Comparison of ENCODE assay signal across 29 cellular contexts in genomic region chr11:72260574-72260973, GRCh38. TPM values are rescaled to one million over a fixed set of nuclear protein-coding genes. Genes with fewer than 3 reads are reported as not detected.
"Had no signal": no experiment of that assay in that cellular context is flagged by ENCODE, and none has a peak within 500 bp of the region (broad histone marks: within the 10 kb centered on the region; RNA-seq: fewer than 3 reads in every experiment).

No MANE protein-coding gene starts in this region.

- H3K27ac ChIP-seq: neural progenitor cell, ovary, parathyroid adenoma, psoas muscle, right lobe of liver, sigmoid colon, spleen, suprapubic skin, testis, tibial artery, transverse colon, upper lobe of right lung, uterus had no signal

- ATAC-seq: naive thymus-derived CD8-positive, alpha-beta T cell; natural killer cell treated with Interleukin-12 subunit alpha and Interleukin-12 subunit beta and Interleukin-15 and Interleukin-18, amount 100 ng/mL, for 72 hours; psoas muscle; right cardiac atrium; right lobe of liver; stimulated activated memory B cell treated with anti-CD40 and anti-IgM and Interleukin-4, amounts not matched to agents 10 μg/mL and 1 μg/mL and 100 μg/mL, for 72 hours; stimulated activated naive CD8-positive, alpha-beta T cell treated with anti-CD3 and anti-CD28 coated beads, Interleukin-15, amount 100 ng/mL, for 72 hours; stimulated activated naive CD8-positive, alpha-beta T cell treated with anti-CD3 and anti-CD28 coated beads, Interleukin-15, Interleukin-2, amounts not matched to agents 100 U/mL and 50 U/mL, for 24 hours; upper lobe of right lung had no signal

- H3K36me3 ChIP-seq: neural progenitor cell, ovary, right lobe of liver, sigmoid colon, spleen, suprapubic skin, tibial artery, transverse colon, upper lobe of right lung, uterus had no signal

- H3K27me3 ChIP-seq: neural progenitor cell, ovary, right lobe of liver, sigmoid colon, suprapubic skin, testis, uterus had no signal

- H3K79me2 ChIP-seq: parathyroid adenoma had no signal

- H3K9me3 ChIP-seq: ovary, psoas muscle, right lobe of liver, sigmoid colon, spleen, suprapubic skin, testis, tibial artery, transverse colon, upper lobe of right lung, uterus had no signal

- H3K9ac ChIP-seq: neural progenitor cell, parathyroid adenoma had no signal

- H3K4me1 ChIP-seq: neural progenitor cell, parathyroid adenoma, psoas muscle, right lobe of liver, sigmoid colon, spleen, suprapubic skin, testis, tibial artery, transverse colon, upper lobe of right lung, uterus had no signal

- DNase-seq: naive thymus-derived CD8-positive, alpha-beta T cell; occipital lobe; ovary; psoas muscle; right cardiac atrium; right lobe of liver; sigmoid colon; spleen; stimulated activated CD4-positive, alpha-beta T cell treated with anti-CD3 and anti-CD28 coated beads, Interleukin-12 subunit alpha, Interleukin-12 subunit beta, amount 100 ng/mL, for 4 hours; stimulated activated CD4-positive, alpha-beta T cell treated with anti-CD3 and anti-CD28 coated beads, Interleukin-1b, Interleukin-23, amount 100 ng/mL, for 48 hours; stimulated activated CD4-positive, alpha-beta T cell treated with anti-CD3 and anti-CD28 coated beads, Interleukin-4, amount 100 ng/mL, for 1 hour; stimulated activated CD4-positive, alpha-beta T cell treated with anti-CD3 and anti-CD28 coated beads, Interleukin-4, amount 100 ng/mL, for 4 hours; stimulated activated CD8-positive, alpha-beta memory T cell treated with anti-CD3 and anti-CD28 coated beads, Interleukin-4, amount 100 ng/mL, for 48 hours; stimulated activated naive CD4-positive, alpha-beta T cell; stimulated activated naive CD8-positive, alpha-beta T cell treated with anti-CD3 and anti-CD28 coated beads, Interleukin-15, amount 100 ng/mL, for 72 hours; stimulated activated naive CD8-positive, alpha-beta T cell treated with anti-CD3 and anti-CD28 coated beads, Interleukin-15, Interleukin-2, amounts not matched to agents 100 U/mL and 50 U/mL, for 24 hours; substantia nigra; testis; tibial artery; transverse colon; upper lobe of right lung; uterus had no signal

- H3K4me2 ChIP-seq: neural progenitor cell, smooth muscle cell had no signal

- H3K4me3 ChIP-seq: neural progenitor cell, ovary, psoas muscle, right lobe of liver, sigmoid colon, smooth muscle cell, spleen, suprapubic skin, testis, tibial artery, transverse colon, upper lobe of right lung, uterus had no signal

- H2AFZ ChIP-seq: neural progenitor cell, parathyroid adenoma had no signal

RNA-seq across cellular contexts. Expression of gene PHOX2A, which starts 16.6 kb away (rescaled TPM):
- polyA plus RNA-seq: naive thymus-derived CD8-positive, alpha-beta T cell; neural cell; ovary had no signal

RNA-seq across cellular contexts. Expression of gene FOLR2, which starts 44.0 kb away (rescaled TPM):
- polyA plus RNA-seq: naive thymus-derived CD8-positive, alpha-beta T cell; neural cell; smooth muscle cell had no signal
